30 cellular contexts compared by ENCODE assay signal in the genomic region with DNA sequence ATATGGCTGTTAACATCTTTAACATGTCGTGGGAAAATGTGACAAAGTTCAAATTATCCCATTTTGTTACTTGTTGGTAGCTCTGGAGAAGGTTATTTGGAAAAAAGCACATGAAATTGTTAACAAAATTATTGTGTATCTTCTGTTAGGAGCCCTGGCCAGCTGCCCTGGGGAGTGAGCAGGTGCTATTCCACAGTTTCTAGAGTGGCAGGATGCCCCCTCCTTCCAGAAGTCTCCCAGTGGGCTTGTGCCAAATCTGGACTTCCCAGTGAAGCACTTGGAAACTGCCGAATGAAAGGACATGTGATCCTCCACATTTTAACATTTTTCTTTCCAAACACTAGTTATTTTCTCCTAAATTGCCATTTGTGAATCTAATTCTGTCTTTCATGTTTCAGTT.
"Had no signal": no experiment of that assay in that cellular context is flagged by ENCODE, and none has a peak within 500 bp of the region (broad histone marks: within the 10 kb centered on the region; RNA-seq: fewer than 3 reads in every experiment).

No MANE protein-coding gene starts in this region.

- H3K27ac ChIP-seq: brain microvascular endothelial cell, cardiac muscle cell, PC-9, SK-N-MC had no signal

- H3K27me3 ChIP-seq: brain microvascular endothelial cell, cardiac muscle cell had no signal

- ATAC-seq: activated naive CD4-positive, alpha-beta T cell treated with anti-CD3 and anti-CD28 coated beads, Interleukin-2, amount 50 U/mL, for 72 hours; activated naive CD8-positive, alpha-beta T cell treated with anti-CD3 and anti-CD28 coated beads, Interleukin-2, amount 50 U/mL, for 24 hours; activated T-cell treated with anti-CD3 and anti-CD28 coated beads, Interleukin-2, amount 50 U/mL, for 4 hours; Right ventricle myocardium inferior; T-cell had no signal

- H3K4me3 Mint-ChIP-seq: activated CD4-positive, alpha-beta memory T cell treated with anti-CD3 and anti-CD28 coated beads for 36 hours; activated CD4-positive, alpha-beta T cell treated with anti-CD3 and anti-CD28 coated beads, Interleukin-2, amount 10 ng/mL, durations not matched to agents 7 days and 5 days; activated naive CD8-positive, alpha-beta T cell treated with anti-CD3 and anti-CD28 coated beads, Interleukin-2, amount 50 U/mL, for 24 hours; activated T-cell treated with anti-CD3 and anti-CD28 coated beads, Interleukin-2, amount 50 U/mL, for 4 hours; T-cell had no signal

- DNase-seq: activated CD4-positive, alpha-beta memory T cell treated with anti-CD3 and anti-CD28 coated beads for 36 hours; activated CD4-positive, alpha-beta T cell treated with anti-CD3 and anti-CD28 coated beads, Interleukin-2, amount 10 ng/mL, durations not matched to agents 7 days and 5 days; activated CD4-positive, CD25-positive, alpha-beta regulatory T cell; activated CD8-positive, alpha-beta memory T cell treated with anti-CD3 and anti-CD28 coated beads for 24 hours; activated effector memory CD4-positive, alpha-beta T cell treated with anti-CD3 and anti-CD28 coated beads, Interleukin-2, amount 50 U/mL, for 16 hours; activated naive CD4-positive, alpha-beta T cell treated with Interleukin-2 at 50 U/mL for 16 hours; activated naive CD8-positive, alpha-beta T cell treated with anti-CD3 and anti-CD28 coated beads, Interleukin-2, amount 50 U/mL, for 24 hours; activated T-cell treated with anti-CD3 and anti-CD28 coated beads, Interleukin-2, amount 50 U/mL, for 4 hours; amniotic stem cell; brain microvascular endothelial cell; cerebellar nuclear complex; IMR-90; KG1; NCI-H1048; NCI-H146; NCI-H187 treated with DMSO at 0.1 percent for 48 hours; NCI-H2107; NCI-H2171 treated with DMSO at 0.1 percent for 48 hours; NCI-H345; NCI-H510A; NCI-H526 treated with DMSO at 0.1 percent for 48 hours; PC-9; RPMI8226; T-cell; T-helper 2 cell; T1000 had no signal

- H3K9me3 Mint-ChIP-seq: activated T-cell treated with anti-CD3 and anti-CD28 coated beads, Interleukin-2, amount 50 U/mL, for 4 hours; T-cell had no signal

- H3K4me3 ChIP-seq: cardiac muscle cell, PC-9, SK-N-MC had no signal

- H3K36me3 ChIP-seq: brain microvascular endothelial cell, cardiac muscle cell had no signal

- H3K36me3 Mint-ChIP-seq: T-cell had no signal

- H3K27ac Mint-ChIP-seq: activated CD4-positive, alpha-beta memory T cell treated with anti-CD3 and anti-CD28 coated beads for 36 hours; activated CD4-positive, alpha-beta T cell treated with anti-CD3 and anti-CD28 coated beads, Interleukin-2, amount 10 ng/mL, durations not matched to agents 7 days and 5 days; activated naive CD4-positive, alpha-beta T cell treated with anti-CD3 and anti-CD28 coated beads, Interleukin-2, amount 50 U/mL, for 72 hours; activated naive CD8-positive, alpha-beta T cell treated with anti-CD3 and anti-CD28 coated beads, Interleukin-2, amount 50 U/mL, for 24 hours; T-cell had no signal

- H3K27me3 Mint-ChIP-seq: activated CD4-positive, alpha-beta memory T cell treated with anti-CD3 and anti-CD28 coated beads for 36 hours; activated CD4-positive, alpha-beta T cell treated with anti-CD3 and anti-CD28 coated beads, Interleukin-2, amount 10 ng/mL, durations not matched to agents 7 days and 5 days had no signal

- H3K4me1 Mint-ChIP-seq: activated CD4-positive, alpha-beta T cell treated with anti-CD3 and anti-CD28 coated beads, Interleukin-2, amount 10 ng/mL, durations not matched to agents 7 days and 5 days; T-cell had no signal
